Comparison of ENCODE assay signal across 16 cellular contexts in genomic region chr17:705011-705410, GRCh38.
"Had no signal": no experiment of that assay in that cellular context is flagged by ENCODE, and none has a peak within 500 bp of the region (broad histone marks: within the 10 kb centered on the region; RNA-seq: fewer than 3 reads in every experiment).

No MANE protein-coding gene starts in this region.

- H3K9me3 Mint-ChIP-seq: dendritic cell treated with granulocyte-macrophage colony-stimulating factor and Interleukin-4, amounts not matched to agents 40 ng/mL and 50 ng/mL, for 4 days; effector memory CD8-positive, alpha-beta T cell; immature natural killer cell; naive B cell; nephron; stimulated activated naive CD8-positive, alpha-beta T cell treated with anti-CD3 and anti-CD28 coated beads, Interleukin-15, Interleukin-2, amounts not matched to agents 100 ng/mL and 50 ng/mL, for 24 hours had no signal

- H3K27ac Mint-ChIP-seq: dendritic cell treated with granulocyte-macrophage colony-stimulating factor and Interleukin-4, amounts not matched to agents 40 ng/mL and 50 ng/mL, for 4 days; nephron; stimulated activated naive CD8-positive, alpha-beta T cell treated with anti-CD3 and anti-CD28 coated beads, Interleukin-15, Interleukin-2, amounts not matched to agents 100 ng/mL and 50 ng/mL, for 24 hours had no signal

- H3K27me3 Mint-ChIP-seq: dendritic cell treated with granulocyte-macrophage colony-stimulating factor and Interleukin-4, amounts not matched to agents 40 ng/mL and 50 ng/mL, for 4 days; effector memory CD8-positive, alpha-beta T cell; naive B cell; progenitor cell of endocrine pancreas; stimulated activated naive CD8-positive, alpha-beta T cell treated with anti-CD3 and anti-CD28 coated beads, Interleukin-15, Interleukin-2, amounts not matched to agents 100 ng/mL and 50 ng/mL, for 24 hours had no signal

- H3K4me1 Mint-ChIP-seq: nephron had no signal

- ATAC-seq: effector memory CD8-positive, alpha-beta T cell; gastroesophageal sphincter had no signal

- DNase-seq: effector memory CD8-positive, alpha-beta T cell; foreskin fibroblast; glutamatergic neuron; immature natural killer cell; left ventricle myocardium inferior; mesenchymal stem cell; naive B cell; occipital lobe; pancreas; right cardiac atrium; stimulated activated CD4-positive, alpha-beta T cell treated with anti-CD3 and anti-CD28 coated beads, Interleukin-2, amount 100 ng/mL, for 48 hours had no signal

- H3K4me3 Mint-ChIP-seq: dendritic cell treated with granulocyte-macrophage colony-stimulating factor and Interleukin-4, amounts not matched to agents 40 ng/mL and 50 ng/mL, for 4 days; effector memory CD8-positive, alpha-beta T cell; immature natural killer cell; naive B cell; nephron; stimulated activated naive CD8-positive, alpha-beta T cell treated with anti-CD3 and anti-CD28 coated beads, Interleukin-15, Interleukin-2, amounts not matched to agents 100 ng/mL and 50 ng/mL, for 24 hours had no signal
